ENCODE assay signal across 12 cellular contexts in genomic region chr5:172035039-172035438, GRCh38.
DNase-seq lines count a peak whose midpoint lies in the region; ATAC-seq and TF ChIP-seq lines count a peak whose summit lies in the region.
"Had no signal": no experiment of that assay in that cellular context is flagged by ENCODE, and none has a peak within 500 bp of the region (broad histone marks: within the 10 kb centered on the region; RNA-seq: fewer than 3 reads in every experiment).

No MANE protein-coding gene starts in this region.

- no peak overlapping the region for H3K27ac Mint-ChIP-seq in activated naive CD8-positive, alpha-beta T cell treated with anti-CD3 and anti-CD28 coated beads, Interleukin-2, amount 50 U/mL, for 24 hours
- H3K27ac Mint-ChIP-seq: brain had no signal

- H3K9me3 Mint-ChIP-seq in activated naive CD8-positive, alpha-beta T cell treated with anti-CD3 and anti-CD28 coated beads, Interleukin-2, amount 50 U/mL, for 24 hours: peaks cover 13% of the 10 kb centered on the region

- H3K4me1 Mint-ChIP-seq in activated naive CD8-positive, alpha-beta T cell treated with anti-CD3 and anti-CD28 coated beads, Interleukin-2, amount 50 U/mL, for 24 hours: peaks cover 13% of the 10 kb centered on the region
- H3K4me1 Mint-ChIP-seq: brain had no signal

- peaks cover 13% of the 10 kb centered on the region for H3K36me3 Mint-ChIP-seq in activated naive CD8-positive, alpha-beta T cell treated with anti-CD3 and anti-CD28 coated beads, Interleukin-2, amount 50 U/mL, for 24 hours (ENCODE audit: low read depth)
- H3K36me3 Mint-ChIP-seq: brain had no signal

- no peak for TF ChIP-seq POLR2A in GM18505 (IDR thresholded peaks at IDR 0.05; ENCODE audit: borderline replicate concordance, extremely low read depth, insufficient read depth, insufficient read length)

- H3K4me3 Mint-ChIP-seq in activated naive CD8-positive, alpha-beta T cell treated with anti-CD3 and anti-CD28 coated beads, Interleukin-2, amount 50 U/mL, for 24 hours: no peak overlapping the region
- H3K4me3 Mint-ChIP-seq: brain, H9 had no signal

- peak; percentile 48 for ATAC-seq in GM18505 (IDR thresholded peaks at IDR 0.05; ENCODE audit: unreplicated experiment)
- peak; percentile 88 for ATAC-seq in GM19372 (IDR thresholded peaks at IDR 0.05; ENCODE audit: low read depth, unreplicated experiment)
- ATAC-seq in HG03045 (IDR thresholded peaks at IDR 0.05; ENCODE audit: unreplicated experiment): peak; percentile 93
- ATAC-seq in activated naive CD8-positive, alpha-beta T cell treated with anti-CD3 and anti-CD28 coated beads, Interleukin-2, amount 50 U/mL, for 24 hours: peak; percentile 95

- no peaks in the 10 kb centered on the region for H3K27me3 Mint-ChIP-seq in activated naive CD8-positive, alpha-beta T cell treated with anti-CD3 and anti-CD28 coated beads, Interleukin-2, amount 50 U/mL, for 24 hours

- DNase-seq in activated naive CD8-positive, alpha-beta T cell treated with anti-CD3 and anti-CD28 coated beads, Interleukin-2, amount 50 U/mL, for 24 hours: no peak
- no peak for DNase-seq in activated effector memory CD4-positive, alpha-beta T cell treated with anti-CD3 and anti-CD28 coated beads, Interleukin-2, amount 50 U/mL, for 16 hours
- no peak for DNase-seq in Kasumi-1 (lab: John Stamatoyannopoulos, UW)
- DNase-seq in DMS153 treated with DMSO at 0.1 percent for 48 hours (lab: John Stamatoyannopoulos, UW; ENCODE audit: unreplicated experiment): no peak
- no peak for DNase-seq in hypothalamus (lab: John Stamatoyannopoulos, UW)
- DNase-seq: H9, mesendoderm, NCI-H69 had no signal
